In the genomic region with DNA sequence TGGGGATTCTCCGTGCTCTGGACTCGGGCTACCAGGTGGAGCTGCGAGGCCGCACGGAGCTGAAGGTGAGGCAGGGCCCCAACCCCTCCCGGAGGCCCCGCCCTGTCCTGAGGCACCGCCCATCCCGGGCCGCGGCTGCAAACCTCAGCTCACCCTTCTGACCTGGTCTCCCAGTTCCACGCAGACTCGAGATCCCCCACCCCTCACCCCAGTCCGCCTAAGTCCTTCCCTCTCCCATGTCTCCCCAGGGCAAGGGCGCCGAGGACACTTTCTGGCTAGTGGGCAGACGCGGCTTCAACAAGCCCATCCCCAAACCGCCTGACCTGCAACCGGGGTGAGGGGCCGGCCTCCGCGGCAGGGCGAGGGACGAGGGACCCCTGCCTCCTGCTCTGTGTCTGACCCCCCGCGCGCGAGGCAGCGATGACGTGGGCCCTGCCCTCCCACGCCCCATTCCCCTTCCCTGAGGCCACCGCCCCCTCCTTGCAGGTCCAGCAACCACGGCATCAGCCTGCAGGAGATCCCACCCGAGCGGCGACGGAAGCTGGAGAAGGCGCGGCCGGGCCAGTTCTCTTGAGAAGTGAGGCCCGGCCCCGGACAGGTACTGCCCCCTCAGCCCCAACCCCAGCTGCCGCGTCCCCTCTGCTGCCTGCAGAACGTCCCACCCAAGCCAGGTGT, we compare ENCODE assay signal across 9 cellular contexts. TPM values are rescaled to one million over a fixed set of nuclear protein-coding genes. Genes with fewer than 3 reads are reported as not detected.
DNase-seq lines count a peak whose midpoint lies in the region; ATAC-seq and TF ChIP-seq lines count a peak whose summit lies in the region.
"Had no signal": no experiment of that assay in that cellular context is flagged by ENCODE, and none has a peak within 500 bp of the region (broad histone marks: within the 10 kb centered on the region; RNA-seq: fewer than 3 reads in every experiment).

No MANE protein-coding gene starts in this region.

- 2% methylated on average over 46 of the region's 46 CpGs for WGBS in right cardiac atrium
- WGBS in sigmoid colon, 2 donors = 1 to 3% methylated on average over 46 of the region's 46 CpGs

- no peaks in the 10 kb centered on the region for H3K4me1 ChIP-seq in right cardiac atrium (ENCODE audit: control insufficient read depth, insufficient read depth, low read length)
- peaks cover 0 to 20% (median 14%) of the 10 kb centered on the region in 4 donors for H3K4me1 ChIP-seq in sigmoid colon

- H3K4me3 Mint-ChIP-seq in activated T-helper 17 cell treated with anti-CD3 and anti-CD28 coated beads, Interleukin-2, amount 50 U/mL, for 72 hours = peak overlapping the region; percentile 74

- H3K4me3 ChIP-seq in HFF-Myc (replicated peaks; ENCODE audit: low read depth, low read length) (peak overlapping the region; percentile 18), right cardiac atrium (ENCODE audit: low read length) (peak overlapping the region; percentile 30), sigmoid colon (peak overlapping the region in 3 of 4 donors; percentile 17 to 40 (median 29))

- peaks cover 14% of the 10 kb centered on the region for H3K27me3 Mint-ChIP-seq in activated T-helper 17 cell treated with anti-CD3 and anti-CD28 coated beads, Interleukin-2, amount 50 U/mL, for 72 hours

- H3K27ac ChIP-seq in right cardiac atrium (ENCODE audit: low read length) = no peak overlapping the region
- no peak overlapping the region for H3K27ac ChIP-seq in sigmoid colon

- intact Hi-C loops in right cardiac atrium (cut with DNase I) = no loop called here
- intact Hi-C loops in sigmoid colon (cut with DNase I) = no loop called here

- no peak for TF ChIP-seq CTCF in HFF-Myc (IDR thresholded peaks at IDR 0.05; ENCODE audit: low read depth, low read length, missing control alignments)
- TF ChIP-seq CTCF in sigmoid colon (IDR thresholded peaks at IDR 0.05) = no peak

- no peak for TF ChIP-seq EP300 in sigmoid colon (IDR thresholded peaks at IDR 0.05)

- TF ChIP-seq POLR2A in sigmoid colon (IDR thresholded peaks at IDR 0.05) = no peak

- H3K36me3 ChIP-seq in sigmoid colon = no peaks in the 10 kb centered on the region

- H3K27ac Mint-ChIP-seq in activated T-helper 17 cell treated with anti-CD3 and anti-CD28 coated beads, Interleukin-2, amount 50 U/mL, for 72 hours = peak overlapping the region; percentile 33

- H3K9me3 Mint-ChIP-seq in activated T-helper 17 cell treated with anti-CD3 and anti-CD28 coated beads, Interleukin-2, amount 50 U/mL, for 72 hours = no peaks in the 10 kb centered on the region

- H3K27me3 ChIP-seq in right cardiac atrium (ENCODE audit: control insufficient read depth, insufficient read depth) = no peaks in the 10 kb centered on the region
- peaks cover 3 to 50% (median 17%) of the 10 kb centered on the region in 3 donors for H3K27me3 ChIP-seq in sigmoid colon

- H3K36me3 Mint-ChIP-seq in activated T-helper 17 cell treated with anti-CD3 and anti-CD28 coated beads, Interleukin-2, amount 50 U/mL, for 72 hours (ENCODE audit: low read depth) = no peaks in the 10 kb centered on the region

- ATAC-seq in activated T-helper 17 cell treated with anti-CD3 and anti-CD28 coated beads, Interleukin-2, amount 50 U/mL, for 72 hours (replicated peaks) = peak; percentile 70
- ATAC-seq in right cardiac atrium (peak; percentile 16 to 49), HG02610 (IDR thresholded peaks at IDR 0.05; ENCODE audit: unreplicated experiment) (no peak)

- no peaks in the 10 kb centered on the region for H3K9me3 ChIP-seq in right cardiac atrium (ENCODE audit: control insufficient read depth, low read length)
- no peaks in the 10 kb centered on the region for H3K9me3 ChIP-seq in sigmoid colon

- peaks cover 5% of the 10 kb centered on the region for H3K4me1 Mint-ChIP-seq in activated T-helper 17 cell treated with anti-CD3 and anti-CD28 coated beads, Interleukin-2, amount 50 U/mL, for 72 hours

- DNase-seq in HFF-Myc (ENCODE audit: extremely low read depth, low read depth) = no peak
- DNase-seq in right cardiac atrium = peak in 1 of 3 donors; percentile 71
- DNase-seq in sigmoid colon = peak; percentile 68
- DNase-seq in glomerular visceral epithelial cell (ENCODE audit: extremely low spot score) = no peak
- no peak for DNase-seq in Kasumi-1 (lab: John Stamatoyannopoulos, UW)
- DNase-seq in NCI-H526 treated with DMSO at 0.1 percent for 48 hours (lab: John Stamatoyannopoulos, UW) = no peak

RNA-seq across cellular contexts. Expression of gene GUCY2D, which starts 13.7 kb away (rescaled TPM):
- under 1 TPM; 0.15 to 0.77 TPM for total RNA-seq in activated T-helper 17 cell treated with anti-CD3 and anti-CD28 coated beads, Interleukin-2, amount 50 U/mL, for 72 hours
- total RNA-seq in right cardiac atrium = under 1 TPM in 3 of 4 donors, not detected in 1; 0.23 to 0.85 (median 0.31) TPM
- polyA plus RNA-seq in right cardiac atrium = 0.09 TPM
- not detected for total RNA-seq in sigmoid colon
- under 1 TPM in 1 of 3 donors, not detected in 2; 0.04 TPM for polyA plus RNA-seq in sigmoid colon
- total RNA-seq: LHCN-M2 had no signal

RNA-seq across cellular contexts. Expression of gene ALOX15B, which starts 22.8 kb away (rescaled TPM):
- under 1 TPM in 1 of 2 donors, not detected in 1; 0.61 TPM for total RNA-seq in activated T-helper 17 cell treated with anti-CD3 and anti-CD28 coated beads, Interleukin-2, amount 50 U/mL, for 72 hours
- total RNA-seq in right cardiac atrium (under 1 TPM; 0.25 to 0.68 (median 0.46) TPM), sigmoid colon (1 to 10 TPM; 2.8 to 5.3 (median 4.3) TPM)
- polyA plus RNA-seq in right cardiac atrium (0.54 TPM), sigmoid colon (1 to 10 TPM; 1.2 to 3.2 (median 1.8) TPM)
